ENCODE assay signal across 27 cellular contexts in the genomic region with DNA sequence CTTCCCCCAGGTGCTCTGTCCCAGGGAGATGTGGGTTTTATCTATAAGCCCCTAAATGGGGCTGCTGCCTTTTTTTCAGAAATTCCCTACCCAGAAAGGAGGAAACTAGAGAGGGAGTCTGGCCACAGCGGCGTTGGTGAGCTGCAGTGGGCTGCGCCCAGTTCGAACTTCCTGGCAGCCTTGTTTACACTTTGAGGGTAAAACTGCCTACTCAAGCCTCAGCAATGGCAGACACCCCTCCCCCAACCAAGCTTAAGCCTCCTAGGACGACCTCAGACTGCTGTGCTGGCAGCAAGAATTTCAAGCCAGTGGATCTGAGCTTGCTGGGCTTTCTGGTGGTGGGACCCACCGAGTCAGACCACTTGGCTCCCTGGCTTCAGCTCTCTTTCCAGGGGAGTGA. TPM values are rescaled to one million over a fixed set of nuclear protein-coding genes. Genes with fewer than 3 reads are reported as not detected.
DNase-seq lines count a peak whose midpoint lies in the region; ATAC-seq, FAIRE-seq and TF ChIP-seq lines count a peak whose summit lies in the region.
"Had no signal": no experiment of that assay in that cellular context is flagged by ENCODE, and none has a peak within 500 bp of the region (broad histone marks: within the 10 kb centered on the region; RNA-seq: fewer than 3 reads in every experiment).

No MANE protein-coding gene starts in this region.

- no peaks in the 10 kb centered on the region for H3K36me3 Mint-ChIP-seq in GM23338 (ENCODE audit: low read depth)
- no peaks in the 10 kb centered on the region for H3K36me3 Mint-ChIP-seq in endodermal cell (ENCODE audit: low read depth)

- WGBS in endodermal cell (ENCODE audit: insufficient coverage in 1 of 2, insufficient read length in 1 of 2), 2 experiments: 61 to 78% methylated on average over 2 to 6 of the region's 6 CpGs

- no peaks in the 10 kb centered on the region for H3K9me3 ChIP-seq in NT2/D1 (ENCODE audit: insufficient read depth, low read length)
- H3K9me3 ChIP-seq in endodermal cell (ENCODE audit: control insufficient read depth, low read length): no peaks in the 10 kb centered on the region
- H3K9me3 ChIP-seq: Peyer's patch had no signal

- no peak overlapping the region for H3K4me3 Mint-ChIP-seq in GM23338
- H3K4me3 Mint-ChIP-seq in endodermal cell: no peak overlapping the region
- H3K4me3 Mint-ChIP-seq: HFFc6, T-helper 17 cell had no signal

- no peak for TF ChIP-seq POLR2A in GM12892 (IDR thresholded peaks at IDR 0.05; ENCODE audit: low read depth, low read length)

- H3K79me2 ChIP-seq in GM23338 (replicated peaks; ENCODE audit: insufficient read depth): no peaks in the 10 kb centered on the region

- ATAC-seq in GM23338 (peak; percentile 54; the same call in 2 of the 3 replicates), HG03354 (IDR thresholded peaks at IDR 0.05; ENCODE audit: poor library complexity, severe bottlenecking, unreplicated experiment) (no peak)
- ATAC-seq: Right ventricle myocardium inferior, T-helper 17 cell had no signal

- no peaks in the 10 kb centered on the region; the same call in 2 of the 3 replicates for H3K9me3 Mint-ChIP-seq in GM23338
- H3K9me3 Mint-ChIP-seq in endodermal cell: no peaks in the 10 kb centered on the region

- H3K27me3 Mint-ChIP-seq in GM23338 (ENCODE audit: insufficient read depth, low read depth, poor library complexity) (peaks cover 4% of the 10 kb centered on the region), endodermal cell (ENCODE audit: insufficient read depth) (no peaks in the 10 kb centered on the region)
- H3K27me3 Mint-ChIP-seq: T-helper 17 cell had no signal

- no peak overlapping the region for H2AFZ ChIP-seq in GM23338

- H3K4me1 ChIP-seq in GM23338 (ENCODE audit: insufficient read depth) (no peaks in the 10 kb centered on the region), NT2/D1 (ENCODE audit: insufficient read depth, insufficient read length) (peaks cover 3% of the 10 kb centered on the region), endodermal cell (ENCODE audit: control insufficient read depth, insufficient read depth, low read length) (peaks cover 5% of the 10 kb centered on the region)
- H3K4me1 ChIP-seq: Peyer's patch had no signal

- H3K9me2 ChIP-seq in GM23338 (ENCODE audit: insufficient read depth): no peaks in the 10 kb centered on the region

- no peak overlapping the region for H3K27ac ChIP-seq in GM23338 (ENCODE audit: low read depth)
- H3K27ac ChIP-seq in endodermal cell (ENCODE audit: low read depth, low read length): no peak overlapping the region
- no peak overlapping the region for H3K27ac ChIP-seq in substantia nigra (ENCODE audit: low read depth, low read length, poor library complexity, severe bottlenecking)
- H3K27ac ChIP-seq: C4-2B, HL-60, KMS-11, Peyer's patch had no signal

- H3K36me3 ChIP-seq in GM23338 (ENCODE audit: insufficient read depth) (no peaks in the 10 kb centered on the region), NT2/D1 (ENCODE audit: insufficient read depth, insufficient read length, low read length) (no peaks in the 10 kb centered on the region), endodermal cell (ENCODE audit: control insufficient read depth, insufficient read depth, low read length) (no peaks in the 10 kb centered on the region)
- H3K36me3 ChIP-seq: Peyer's patch had no signal

- H3F3A ChIP-seq in GM23338 (replicated peaks; ENCODE audit: low read depth): no peaks in the 10 kb centered on the region

- no peak for FAIRE-seq in GM12892 (lab: Jason Lieb, UNC)
- FAIRE-seq: A204.1, D721Med, G401.6, GM18507, HTR-8/SVneo had no signal

- no peaks in the 10 kb centered on the region for H4K20me1 ChIP-seq in GM23338 (replicated peaks; ENCODE audit: insufficient read depth)

- H3K9ac ChIP-seq in NT2/D1 (ENCODE audit: insufficient read length, low read depth) (peak overlapping the region; percentile 47), endodermal cell (ENCODE audit: extremely low read depth, low read length, poor library complexity, severe bottlenecking) (no peak overlapping the region)
- H3K9ac ChIP-seq: KMS-11 had no signal

- no peak for TF ChIP-seq CTCF in GM23338 (conservative IDR thresholded peaks at IDR 0.05; ENCODE audit: low read depth in 2 of 2)
- TF ChIP-seq CTCF in endodermal cell (conservative IDR thresholded peaks at IDR 0.05): no peak

- H3K4me2 ChIP-seq in GM23338: no peak overlapping the region
- H3K4me2 ChIP-seq: KMS-11 had no signal

- H3K27ac Mint-ChIP-seq in GM23338: no peak overlapping the region
- no peak overlapping the region for H3K27ac Mint-ChIP-seq in endodermal cell
- H3K27ac Mint-ChIP-seq: HFFc6, T-helper 17 cell had no signal

- H3K4me1 Mint-ChIP-seq in GM23338 (no peaks in the 10 kb centered on the region), endodermal cell (peaks cover 10% of the 10 kb centered on the region)
- H3K4me1 Mint-ChIP-seq: T-helper 17 cell had no signal

- H3K27me3 ChIP-seq in GM23338 (ENCODE audit: insufficient read depth) (no peaks in the 10 kb centered on the region), NT2/D1 (ENCODE audit: insufficient read depth, insufficient read length) (no peaks in the 10 kb centered on the region), endodermal cell (ENCODE audit: control insufficient read depth, insufficient read depth, low read length, poor library complexity, severe bottlenecking) (no peaks in the 10 kb centered on the region)
- H3K27me3 ChIP-seq: Peyer's patch had no signal

- H3K4me3 ChIP-seq in GM23338 (no peak overlapping the region), NT2/D1 (ENCODE audit: insufficient read length, low read depth) (no peak overlapping the region), endodermal cell (ENCODE audit: low read length) (no peak overlapping the region)
- H3K4me3 ChIP-seq: Peyer's patch had no signal

- DNase-seq in GM23338 (ENCODE audit: low spot score) (peak; percentile 44), NT2/D1 (ENCODE audit: low read depth, low spot score) (peak; percentile 23), endodermal cell (peak; percentile 59), renal cortical epithelial cell (ENCODE audit: low read depth) (peak; percentile 0), GM12892 (ENCODE audit: insufficient read length) (no peak), substantia nigra (lab: John Stamatoyannopoulos, UW) (no peak)
- DNase-seq: DMS79 treated with DMSO at 0.1 percent for 48 hours; H7; HFFc6; NCI-H1092 treated with DMSO at 0.1 percent for 48 hours; NCI-H1436 treated with DMSO at 0.1 percent for 48 hours; NCI-H1930; NCI-H748 treated with DMSO at 0.1 percent for 48 hours; NK-92 treated with Interleukin-12 subunit alpha and Interleukin-12 subunit beta, amount 100 ng/mL, for 24 hours; Peyer's patch; SW 1271; T-helper 17 cell had no signal

TF ChIP-seq in GM23338, 12 proteins besides CTCF, POLR2A, EP300 and RAD21 (continues in another document):
- TF ChIP-seq, protein P1, sequence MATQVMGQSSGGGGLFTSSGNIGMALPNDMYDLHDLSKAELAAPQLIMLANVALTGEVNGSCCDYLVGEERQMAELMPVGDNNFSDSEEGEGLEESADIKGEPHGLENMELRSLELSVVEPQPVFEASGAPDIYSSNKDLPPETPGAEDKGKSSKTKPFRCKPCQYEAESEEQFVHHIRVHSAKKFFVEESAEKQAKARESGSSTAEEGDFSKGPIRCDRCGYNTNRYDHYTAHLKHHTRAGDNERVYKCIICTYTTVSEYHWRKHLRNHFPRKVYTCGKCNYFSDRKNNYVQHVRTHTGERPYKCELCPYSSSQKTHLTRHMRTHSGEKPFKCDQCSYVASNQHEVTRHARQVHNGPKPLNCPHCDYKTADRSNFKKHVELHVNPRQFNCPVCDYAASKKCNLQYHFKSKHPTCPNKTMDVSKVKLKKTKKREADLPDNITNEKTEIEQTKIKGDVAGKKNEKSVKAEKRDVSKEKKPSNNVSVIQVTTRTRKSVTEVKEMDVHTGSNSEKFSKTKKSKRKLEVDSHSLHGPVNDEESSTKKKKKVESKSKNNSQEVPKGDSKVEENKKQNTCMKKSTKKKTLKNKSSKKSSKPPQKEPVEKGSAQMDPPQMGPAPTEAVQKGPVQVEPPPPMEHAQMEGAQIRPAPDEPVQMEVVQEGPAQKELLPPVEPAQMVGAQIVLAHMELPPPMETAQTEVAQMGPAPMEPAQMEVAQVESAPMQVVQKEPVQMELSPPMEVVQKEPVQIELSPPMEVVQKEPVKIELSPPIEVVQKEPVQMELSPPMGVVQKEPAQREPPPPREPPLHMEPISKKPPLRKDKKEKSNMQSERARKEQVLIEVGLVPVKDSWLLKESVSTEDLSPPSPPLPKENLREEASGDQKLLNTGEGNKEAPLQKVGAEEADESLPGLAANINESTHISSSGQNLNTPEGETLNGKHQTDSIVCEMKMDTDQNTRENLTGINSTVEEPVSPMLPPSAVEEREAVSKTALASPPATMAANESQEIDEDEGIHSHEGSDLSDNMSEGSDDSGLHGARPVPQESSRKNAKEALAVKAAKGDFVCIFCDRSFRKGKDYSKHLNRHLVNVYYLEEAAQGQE (IDR thresholded peaks at IDR 0.05; ENCODE audit: unreplicated experiment): no peak

RNA-seq across cellular contexts. Expression of a gene that starts 46.2 kb away (rescaled TPM):
- 0.66 and 1.4 TPM in 2 replicates for total RNA-seq in GM23338 (2014; rRNA removed; shearing (Covaris generic))
- 1.3 and 1.7 TPM in 2 replicates for polyA plus RNA-seq in GM23338 (2016; fragmentation: Nextera tagmentation; extraction: Ambion mirVana)
- total RNA-seq in endodermal cell: 1 to 10 TPM in 1 of 2 donors, not detected in 1; 1.3 TPM
- 0.50 TPM for polyA plus RNA-seq in endodermal cell (2013, experiment 1 of 2)
- 0.29 TPM for polyA plus RNA-seq in endodermal cell (2013, experiment 2 of 2)
- 0.52 and 1.3 TPM in 2 replicates for total RNA-seq in renal cortical epithelial cell
- not detected for polyA plus RNA-seq in GM12892 (2012; ENCODE audit: missing spikeins)

Comparison
In these comparisons a context has a peak if more than half of its experiments do, and no peak if none do; other contexts are left out.
1. DNase-seq: peak in GM23338 (single experiment), NT2/D1 (single experiment), endodermal cell (single experiment) and renal cortical epithelial cell (single experiment); none in GM12892 (single experiment) and substantia nigra (0 of 49).